ENCODE assay signal across 22 cellular contexts in genomic region chr5:35483797-35484196, GRCh38.
A peak's percentile ranks its signal among the peaks of the same experiment; 100 is the strongest.
DNase-seq lines count a peak whose midpoint lies in the region; ATAC-seq and TF ChIP-seq lines count a peak whose summit lies in the region.
"Had no signal": no experiment of that assay in that cellular context is flagged by ENCODE, and none has a peak within 500 bp of the region (broad histone marks: within the 10 kb centered on the region; RNA-seq: fewer than 3 reads in every experiment).

No MANE protein-coding gene starts in this region.

- H3K27ac Mint-ChIP-seq in CD14-positive monocyte, result peak overlapping the region; percentile 86 to 94 (median 92)

- WGBS in right lobe of liver (ENCODE audit: insufficient coverage, low coverage, low lambda C conversion rate, missing lambda C conversion rate), result 13% methylated on average over 2 of the region's 2 CpGs

- DNase-seq in CD14-positive monocyte (ENCODE audit: low spot score) (no peak), SIG-M5 (lab: John Stamatoyannopoulos, UW) (peak; percentile 38), right lobe of liver (no peak), NCI-H146 (lab: John Stamatoyannopoulos, UW) (no peak), kidney glomerular epithelial cell (lab: John Stamatoyannopoulos, UW) (no peak), NCI-H345 treated with DMSO at 0.1 percent for 48 hours (lab: John Stamatoyannopoulos, UW; ENCODE audit: unreplicated experiment) (no peak)
- DNase-seq in central memory CD4-positive, alpha-beta T cell, result no peak
- DNase-seq: activated CD4-positive, alpha-beta T cell treated with anti-CD3 and anti-CD28 coated beads, Interleukin-2, amount 50 U/mL, for 48 hours; activated naive CD4-positive, alpha-beta T cell; anterior cingulate cortex; GDM1; heart right ventricle; mesendoderm; NCI-H1092 treated with DMSO at 0.1 percent for 48 hours; stimulated activated CD4-positive, alpha-beta T cell treated with anti-CD3 and anti-CD28 coated beads, Interleukin-12 subunit alpha, Interleukin-12 subunit beta, amount 100 ng/mL, for 4 hours; WERI-Rb-1 had no signal

- H3K27ac ChIP-seq in right lobe of liver, result peak overlapping the region; percentile 35 to 81 (median 56)
- H3K27ac ChIP-seq: A549, C4-2B, thoracic aorta, WERI-Rb-1 had no signal

- no peaks in the 10 kb centered on the region for H3K27me3 ChIP-seq in right lobe of liver
- H3K27me3 ChIP-seq: heart right ventricle had no signal

- peaks cover 0 to 1% (median 0%) of the 10 kb centered on the region in 7 donors for H3K9me3 Mint-ChIP-seq in CD14-positive monocyte
- H3K9me3 Mint-ChIP-seq: central memory CD8-positive, alpha-beta T cell had no signal

- no peak overlapping the region for H3K4me3 Mint-ChIP-seq in CD14-positive monocyte
- H3K4me3 Mint-ChIP-seq: central memory CD8-positive, alpha-beta T cell had no signal

- peaks cover 74% of the 10 kb centered on the region for H3K4me1 Mint-ChIP-seq in CD14-positive monocyte

- H3K4me1 ChIP-seq in right lobe of liver, result peaks cover 0 to 45% (median 15%) of the 10 kb centered on the region in 4 donors
- H3K4me1 ChIP-seq: A549 had no signal

- no peak for TF ChIP-seq POLR2A in right lobe of liver (IDR thresholded peaks at IDR 0.05)

- no peaks in the 10 kb centered on the region for H3K36me3 Mint-ChIP-seq in CD14-positive monocyte

- intact Hi-C loops in CD14-positive monocyte (cut with micrococcal nuclease) (loop anchor here in 1 of 2 donors (10.0 kb wide), 1 partner anchor 169 kb away; no protein-coding TSS in a partner anchor), right lobe of liver (cut with DNase I) (no loop called here)

- H3K36me3 ChIP-seq in right lobe of liver, result no peaks in the 10 kb centered on the region
- H3K36me3 ChIP-seq: heart right ventricle, thoracic aorta, WERI-Rb-1 had no signal

- ATAC-seq in HG03354 (IDR thresholded peaks at IDR 0.05; ENCODE audit: poor library complexity, severe bottlenecking, unreplicated experiment) (peak; percentile 51), right lobe of liver (peak; percentile 73 to 91 (median 85))
- ATAC-seq: A549, heart right ventricle, Panc1 had no signal

- H3K9me3 ChIP-seq in right lobe of liver, result no peaks in the 10 kb centered on the region
- H3K9me3 ChIP-seq: A549, heart right ventricle, thoracic aorta had no signal

- H3K27me3 Mint-ChIP-seq in CD14-positive monocyte (ENCODE audit: low read depth in 3 of 3), result no peaks in the 10 kb centered on the region

- TF ChIP-seq CTCF in CD14-positive monocyte (IDR thresholded peaks at IDR 0.05) (no peak), right lobe of liver (IDR thresholded peaks at IDR 0.05) (no peak)

- peak overlapping the region in 1 of 3 donors; percentile 9 for H3K4me3 ChIP-seq in right lobe of liver
- H3K4me3 ChIP-seq: A549, heart right ventricle, thoracic aorta had no signal
